20 cellular contexts compared by ENCODE assay signal in genomic region chr11:1835671-1836010, GRCh38. TPM values are rescaled to one million over a fixed set of nuclear protein-coding genes. Genes with fewer than 3 reads are reported as not detected.
"Had no signal": no experiment of that assay in that cellular context is flagged by ENCODE, and none has a peak within 500 bp of the region (broad histone marks: within the 10 kb centered on the region; RNA-seq: fewer than 3 reads in every experiment).

No MANE protein-coding gene starts in this region.

- H3K4me3 Mint-ChIP-seq: activated CD8-positive, alpha-beta T cell treated with anti-CD3 and anti-CD28 coated beads, Interleukin-2, amount 10 ng/mL, durations not matched to agents 7 days and 5 days; activated naive CD4-positive, alpha-beta T cell treated with anti-CD3 and anti-CD28 coated beads for 36 hours; activated T-helper 17 cell treated with anti-CD3 and anti-CD28 coated beads, Interleukin-2, amount 50 U/mL, for 72 hours; brain; naive thymus-derived CD8-positive, alpha-beta T cell; T-helper 17 cell; WTC11 had no signal

- H3K4me1 Mint-ChIP-seq: activated T-helper 17 cell treated with anti-CD3 and anti-CD28 coated beads, Interleukin-2, amount 50 U/mL, for 72 hours had no signal

- H3K27ac ChIP-seq: dorsolateral prefrontal cortex, heart right ventricle, right lobe of liver, testis had no signal

- H3K9me3 ChIP-seq: heart right ventricle, right lobe of liver, testis, vagina had no signal

- H3K27ac Mint-ChIP-seq: activated CD8-positive, alpha-beta T cell treated with anti-CD3 and anti-CD28 coated beads, Interleukin-2, amount 10 ng/mL, durations not matched to agents 7 days and 5 days; activated naive CD4-positive, alpha-beta T cell treated with anti-CD3 and anti-CD28 coated beads for 36 hours; activated T-helper 17 cell treated with anti-CD3 and anti-CD28 coated beads, Interleukin-2, amount 50 U/mL, for 72 hours; brain; naive thymus-derived CD8-positive, alpha-beta T cell; progenitor cell of endocrine pancreas; T-helper 17 cell; WTC11 had no signal

- H3K9me3 Mint-ChIP-seq: activated naive CD4-positive, alpha-beta T cell treated with anti-CD3 and anti-CD28 coated beads for 36 hours; activated T-helper 17 cell treated with anti-CD3 and anti-CD28 coated beads, Interleukin-2, amount 50 U/mL, for 72 hours; brain; naive thymus-derived CD8-positive, alpha-beta T cell; WTC11 had no signal

- H3K4me3 ChIP-seq: dorsolateral prefrontal cortex, heart right ventricle, right lobe of liver, testis, vagina had no signal

- H3K36me3 ChIP-seq: heart right ventricle, right lobe of liver, vagina had no signal

- H3K27me3 Mint-ChIP-seq: progenitor cell of endocrine pancreas had no signal

- ATAC-seq: activated CD8-positive, alpha-beta T cell treated with anti-CD3 and anti-CD28 coated beads, Interleukin-2, amount 10 ng/mL, durations not matched to agents 7 days and 5 days; activated T-helper 17 cell treated with anti-CD3 and anti-CD28 coated beads, Interleukin-2, amount 50 U/mL, for 72 hours; heart right ventricle; naive thymus-derived CD8-positive, alpha-beta T cell; right lobe of liver; T-helper 17 cell; WTC11 had no signal

- DNase-seq: activated CD4-positive, alpha-beta T cell treated with anti-CD3 and anti-CD28 coated beads for 48 hours; activated CD8-positive, alpha-beta T cell treated with anti-CD3 and anti-CD28 coated beads, Interleukin-2, amount 10 ng/mL, durations not matched to agents 7 days and 5 days; activated naive CD4-positive, alpha-beta T cell treated with anti-CD3 and anti-CD28 coated beads for 36 hours; islet precursor cell; stimulated activated naive CD4-positive, alpha-beta T cell treated with Interleukin-2 at 50 U/mL for 16 hours; T-helper 17 cell; testis had no signal

- H3K27me3 ChIP-seq: dorsolateral prefrontal cortex, right lobe of liver, testis, vagina had no signal

- H3K36me3 Mint-ChIP-seq: brain; naive thymus-derived CD8-positive, alpha-beta T cell; WTC11 had no signal

RNA-seq across cellular contexts. Expression of gene SYT8, which starts 0.9 kb away (rescaled TPM):
- total RNA-seq: activated CD8-positive, alpha-beta T cell treated with anti-CD3 and anti-CD28 coated beads, Interleukin-2, amount 10 ng/mL, durations not matched to agents 7 days and 5 days; activated naive CD4-positive, alpha-beta T cell treated with anti-CD3 and anti-CD28 coated beads for 36 hours; activated T-helper 17 cell treated with anti-CD3 and anti-CD28 coated beads, Interleukin-2, amount 50 U/mL, for 72 hours; cerebellum; frontal cortex; heart right ventricle; mononuclear cell; naive thymus-derived CD8-positive, alpha-beta T cell; T-helper 17 cell had no signal

RNA-seq across cellular contexts. Expression of gene TNNI2, which starts 3.1 kb away (rescaled TPM):
- total RNA-seq: activated naive CD4-positive, alpha-beta T cell treated with anti-CD3 and anti-CD28 coated beads for 36 hours; activated T-helper 17 cell treated with anti-CD3 and anti-CD28 coated beads, Interleukin-2, amount 50 U/mL, for 72 hours; cerebellum; frontal cortex; naive thymus-derived CD8-positive, alpha-beta T cell; T-helper 17 cell; testis; vagina; WTC11 had no signal

RNA-seq across cellular contexts. Expression of gene LSP1, which starts 17.2 kb away (rescaled TPM):
- total RNA-seq: progenitor cell of endocrine pancreas had no signal

RNA-seq across cellular contexts. Expression of gene PRR33, which starts 56.1 kb away (rescaled TPM):
- total RNA-seq: cerebellum; dorsolateral prefrontal cortex; frontal cortex; lower leg skin; mononuclear cell; naive thymus-derived CD8-positive, alpha-beta T cell; progenitor cell of endocrine pancreas; right lobe of liver; T-helper 17 cell; vagina; WTC11 had no signal
